8 cellular contexts compared by ENCODE assay signal in genomic region chr1:32351859-32352745, GRCh38. TPM values are rescaled to one million over a fixed set of nuclear protein-coding genes. Genes with fewer than 3 reads are reported as not detected.
A peak's percentile ranks its signal among the peaks of the same experiment; 100 is the strongest.
DNase-seq lines count a peak whose midpoint lies in the region; ATAC-seq and TF ChIP-seq lines count a peak whose summit lies in the region.

No MANE protein-coding gene starts in this region.

- no peaks in the 10 kb centered on the region for H3K27me3 ChIP-seq in BLaER1 treated with 17β-estradiol and CSF1 and Interleukin-3, amounts not matched to agents 10 nM and 100 nM
- H3K27me3 ChIP-seq in RWPE2 (ENCODE audit: insufficient read depth, poor library complexity, severe bottlenecking) (no peaks in the 10 kb centered on the region), mucosa of rectum (ENCODE audit: control insufficient read depth in 2 of 2, insufficient read depth in 2 of 2, low read length in 2 of 2) (no peaks in the 10 kb centered on the region), aorta (ENCODE audit: control insufficient read depth in 1 of 2, insufficient read depth in 2 of 2, low read length in 1 of 2) (no peaks in the 10 kb centered on the region)

- peaks cover 60 to 75% (median 67%) of the 10 kb centered on the region in 10 experiments for H3K4me1 ChIP-seq in BLaER1 treated with 17β-estradiol and CSF1 and Interleukin-3, amounts not matched to agents 10 nM and 100 nM
- H3K4me1 ChIP-seq in RWPE2 (ENCODE audit: insufficient read depth, poor library complexity, severe bottlenecking) (peaks cover 12% of the 10 kb centered on the region), mucosa of rectum (ENCODE audit: control insufficient read depth in 2 of 2, insufficient read depth in 2 of 2, low read length in 2 of 2) (peaks cover 7 to 16% of the 10 kb centered on the region in 2 donors), aorta (ENCODE audit: control insufficient read depth in 1 of 2, insufficient read depth in 2 of 2, low read length in 2 of 2) (no peaks in the 10 kb centered on the region)

- peak overlapping the region; percentile 83 to 97 (median 92) for H3K9ac ChIP-seq in BLaER1 treated with 17β-estradiol and CSF1 and Interleukin-3, amounts not matched to agents 10 nM and 100 nM
- peak overlapping the region; percentile 79 to 92 for H3K9ac ChIP-seq in mucosa of rectum (ENCODE audit: low read depth in 1 of 2, low read length in 2 of 2)

- WGBS in aorta, 2 donors = 9 to 10% methylated on average over 28 to 30 of the region's 30 CpGs

- peak overlapping the region; percentile 91 to 100 (median 99) for H3K4me2 ChIP-seq in BLaER1 treated with 17β-estradiol and CSF1 and Interleukin-3, amounts not matched to agents 10 nM and 100 nM

- no peaks in the 10 kb centered on the region; a peak in 1 of 22 replicates for H3K36me3 ChIP-seq in BLaER1 treated with 17β-estradiol and CSF1 and Interleukin-3, amounts not matched to agents 10 nM and 100 nM
- H3K36me3 ChIP-seq in RWPE2 (ENCODE audit: low read depth) = no peaks in the 10 kb centered on the region
- H3K36me3 ChIP-seq in mucosa of rectum (ENCODE audit: control insufficient read depth in 2 of 2, insufficient read depth in 2 of 2, low read length in 2 of 2) = no peaks in the 10 kb centered on the region
- H3K36me3 ChIP-seq in aorta (ENCODE audit: control insufficient read depth in 1 of 2, insufficient read depth in 2 of 2, low read length in 1 of 2) = no peaks in the 10 kb centered on the region

- ATAC-seq in GM21390 (IDR thresholded peaks at IDR 0.05; ENCODE audit: unreplicated experiment) (peak; percentile 14), RWPE2 (ENCODE audit: low read depth) (peak; percentile 32), aorta (ENCODE audit: low FRiP score) (peak; percentile 39), HG02884 (IDR thresholded peaks at IDR 0.05; ENCODE audit: unreplicated experiment) (no peak)

- intact Hi-C loops in aorta (cut with DNase I) = no loop called here

- TF ChIP-seq CTCF in RWPE2 (IDR thresholded peaks at IDR 0.05; ENCODE audit: poor library complexity, severe bottlenecking) = no peak
- no peak for TF ChIP-seq CTCF in epithelial cell of esophagus (IDR thresholded peaks at IDR 0.05; ENCODE audit: insufficient read depth, low read depth, low read length, missing control alignments)

- H3K27ac ChIP-seq in BLaER1 treated with 17β-estradiol and CSF1 and Interleukin-3, amounts not matched to agents 10 nM and 100 nM = peak overlapping the region; percentile 84 to 94 (median 92)
- peak overlapping the region; percentile 51 for H3K27ac ChIP-seq in RWPE2 (ENCODE audit: poor library complexity, severe bottlenecking)
- peak overlapping the region; percentile 85 to 86 for H3K27ac ChIP-seq in mucosa of rectum (ENCODE audit: low read depth in 2 of 2, low read length in 2 of 2)
- peak overlapping the region in 1 of 2 donors; percentile 58 for H3K27ac ChIP-seq in aorta (ENCODE audit: low read depth in 1 of 2, low read length in 2 of 2)

- peaks cover 0 to 7% (median 0%) of the 10 kb centered on the region in 11 experiments; a peak in 1 of 22 replicates for H4K20me1 ChIP-seq in BLaER1 treated with 17β-estradiol and CSF1 and Interleukin-3, amounts not matched to agents 10 nM and 100 nM

- no peak for DNase-seq in RWPE2 (ENCODE audit: low spot score)
- no peak for DNase-seq in epithelial cell of esophagus (ENCODE audit: low read depth)
- DNase-seq in aorta = peak in 1 of 2 donors; percentile 76
- DNase-seq in iPS-NIHi7 (ENCODE audit: extremely low spot score) = no peak

- H3K9me3 ChIP-seq in BLaER1 treated with 17β-estradiol and CSF1 and Interleukin-3, amounts not matched to agents 10 nM and 100 nM (replicated peaks in 1 of 11) = peaks cover 0 to 8% (median 3%) of the 10 kb centered on the region in 11 experiments; a peak in 8 of 22 replicates
- H3K9me3 ChIP-seq in RWPE2 (ENCODE audit: severe bottlenecking) (no peaks in the 10 kb centered on the region), mucosa of rectum (ENCODE audit: control insufficient read depth in 2 of 2, low read length in 2 of 2) (no peaks in the 10 kb centered on the region), aorta (ENCODE audit: control insufficient read depth, low read length) (no peaks in the 10 kb centered on the region)

- peak overlapping the region; percentile 66 to 85 (median 76) for H3K4me3 ChIP-seq in BLaER1 treated with 17β-estradiol and CSF1 and Interleukin-3, amounts not matched to agents 10 nM and 100 nM
- H3K4me3 ChIP-seq in RWPE2 (ENCODE audit: severe bottlenecking) (peak overlapping the region; percentile 53), epithelial cell of esophagus (ENCODE audit: low read length) (peak overlapping the region; percentile 60), mucosa of rectum (ENCODE audit: low read length in 2 of 2) (peak overlapping the region; percentile 73 to 78), aorta (ENCODE audit: low read length in 2 of 2) (peak overlapping the region; percentile 49 to 62)

RNA-seq across cellular contexts. Expression of gene FAM229A, which starts 10.2 kb away (rescaled TPM):
- total RNA-seq in aorta = 10 to 100 TPM in 1 of 2 donors, 1 to 10 TPM in 1; 6.5 to 11.7 TPM
- 10 to 100 TPM in 1 of 2 donors, 1 to 10 TPM in 1; 2.3 to 40.1 TPM for polyA plus RNA-seq in aorta

RNA-seq across cellular contexts. Expression of gene TSSK3, which starts 10.2 kb away (rescaled TPM):
- total RNA-seq in aorta = 1 to 10 TPM; 1.7 to 2.2 TPM
- under 1 TPM in 1 of 2 donors, not detected in 1; 0.41 TPM for polyA plus RNA-seq in aorta

RNA-seq across cellular contexts. Expression of gene MARCKSL1, which starts 16.1 kb away (rescaled TPM):
- total RNA-seq in aorta = 10 to 100 TPM; 31.0 to 34.7 TPM
- 10 to 100 TPM in 1 of 2 donors, 1 to 10 TPM in 1; 4.7 to 10.1 TPM for polyA plus RNA-seq in aorta

RNA-seq across cellular contexts. Expression of gene BSDC1, which starts 42.1 kb away (rescaled TPM):
- total RNA-seq in aorta = 10 to 100 TPM; 55.2 to 62.8 TPM
- 10 to 100 TPM; 26.4 to 42.9 TPM for polyA plus RNA-seq in aorta
